11 cellular contexts compared by ENCODE assay signal in genomic region chr19:46841458-46842083, GRCh38. TPM values are rescaled to one million over a fixed set of nuclear protein-coding genes. Genes with fewer than 3 reads are reported as not detected.
A peak's percentile ranks its signal among the peaks of the same experiment; 100 is the strongest.
DNase-seq lines count a peak whose midpoint lies in the region; ATAC-seq and TF ChIP-seq lines count a peak whose summit lies in the region.
"Had no signal": no experiment of that assay in that cellular context is flagged by ENCODE, and none has a peak within 500 bp of the region (broad histone marks: within the 10 kb centered on the region; RNA-seq: fewer than 3 reads in every experiment).

No MANE protein-coding gene starts in this region.

- no peak overlapping the region for H3K9ac ChIP-seq in mammary epithelial cell (ENCODE audit: insufficient read depth, low read length)

- H3K4me2 ChIP-seq in mammary epithelial cell (ENCODE audit: insufficient read depth, low read depth, low read length) (no peak overlapping the region), hepatocyte (no peak overlapping the region)

- dilution Hi-C loops in mammary epithelial cell (cut with HindIII; ENCODE audit: low sequenced_read_pairs): no loop called here

- H3K27me3 ChIP-seq in mammary epithelial cell (ENCODE audit: insufficient read depth, low read length) (no peaks in the 10 kb centered on the region), hepatocyte (no peaks in the 10 kb centered on the region), upper lobe of right lung (no peaks in the 10 kb centered on the region)
- H3K27me3 ChIP-seq: foreskin keratinocyte had no signal

- H3K4me1 ChIP-seq in mammary epithelial cell (ENCODE audit: insufficient read depth, low read length): peaks cover 10% of the 10 kb centered on the region
- peaks cover 3% of the 10 kb centered on the region for H3K4me1 ChIP-seq in hepatocyte (ENCODE audit: insufficient read depth)
- H3K4me1 ChIP-seq in upper lobe of right lung: peaks cover 13% of the 10 kb centered on the region

- H2AFZ ChIP-seq in mammary epithelial cell (ENCODE audit: low read depth, low read length): no peak overlapping the region
- no peak overlapping the region for H2AFZ ChIP-seq in hepatocyte

- DNase-seq in DMS 273 (lab: John Stamatoyannopoulos, UW; ENCODE audit: unreplicated experiment) (peak; percentile 40), DMS 273 treated with DMSO at 0.1 percent for 48 hours (lab: John Stamatoyannopoulos, UW) (no peak), mammary epithelial cell (peak; percentile 62), hepatocyte (ENCODE audit: low spot score) (no peak), upper lobe of right lung (no peak), G401 (ENCODE audit: low spot score) (no peak)
- DNase-seq in stimulated activated naive B cell treated with anti-CD40 and anti-IgM and Interleukin-4, amounts not matched to agents 10 μg/mL and 1 μg/mL and 100 μg/mL, for 72 hours: no peak
- DNase-seq: foreskin keratinocyte, NCI-H446 had no signal

- H3K4me1 Mint-ChIP-seq in stimulated activated naive B cell treated with anti-CD40 and anti-IgM and Interleukin-4, amounts not matched to agents 10 μg/mL and 1 μg/mL and 100 μg/mL, for 72 hours: peaks cover 9 to 12% of the 10 kb centered on the region in 2 donors

- H3K36me3 Mint-ChIP-seq in stimulated activated naive B cell treated with anti-CD40 and anti-IgM and Interleukin-4, amounts not matched to agents 10 μg/mL and 1 μg/mL and 100 μg/mL, for 72 hours: peaks cover 32 to 51% of the 10 kb centered on the region in 2 donors

- H3K27me3 Mint-ChIP-seq in stimulated activated naive B cell treated with anti-CD40 and anti-IgM and Interleukin-4, amounts not matched to agents 10 μg/mL and 1 μg/mL and 100 μg/mL, for 72 hours: no peaks in the 10 kb centered on the region

- WGBS in mammary epithelial cell (ENCODE audit: low coverage, missing lambda C conversion rate): 60% methylated on average over 10 of the region's 12 CpGs
- 87% methylated on average over 12 of the region's 12 CpGs for WGBS in hepatocyte (ENCODE audit: low lambda C conversion rate, missing lambda C conversion rate)

- H3K27ac ChIP-seq in mammary epithelial cell (ENCODE audit: insufficient read depth, low read depth, low read length) (no peak overlapping the region), hepatocyte (peak overlapping the region; percentile 35), upper lobe of right lung (peak overlapping the region; percentile 8)
- H3K27ac ChIP-seq: HL-60 had no signal

- H3K36me3 ChIP-seq in mammary epithelial cell (ENCODE audit: insufficient read depth, low read length) (peaks cover 21% of the 10 kb centered on the region), hepatocyte (replicated peaks; ENCODE audit: insufficient read depth, low read depth) (no peaks in the 10 kb centered on the region), upper lobe of right lung (peaks cover 66% of the 10 kb centered on the region)

- no TSS peak for BruUV-seq in mammary epithelial cell (replicated peaks; lab: Mats Ljungman, UMichigan)

- in situ Hi-C loops in mammary epithelial cell (cut with MboI; ENCODE audit: low sequenced_read_pairs in 2 of 2): loop anchor here in 1 of 2 donors (5.0 kb wide), 2 partner anchors 54 to 89 kb away; partner anchors contain the start of gene SLC1A5
- in situ Hi-C loops in G401 (cut with HindIII; ENCODE audit: low sequenced_read_pairs): no loop called here

- TF ChIP-seq CTCF in mammary epithelial cell (conservative IDR thresholded peaks at IDR 0.05 in 1 of 2, IDR thresholded peaks at IDR 0.05 in 1 of 2; ENCODE audit: extremely low read depth in 1 of 2, insufficient read depth in 1 of 2, low read depth in 1 of 2, low read length in 2 of 2) (no peak), hepatocyte (IDR thresholded peaks at IDR 0.05; ENCODE audit: poor library complexity) (no peak), upper lobe of right lung (IDR thresholded peaks at IDR 0.05) (no peak)

- H3K79me2 ChIP-seq in mammary epithelial cell (ENCODE audit: insufficient read depth, low read length) (peaks cover 35% of the 10 kb centered on the region), hepatocyte (peaks cover 19% of the 10 kb centered on the region)

- CTCF ChIA-PET in mammary epithelial cell (lab: Charles Lee; ENCODE audit: low non-redundant PET): interaction anchor here (0.7 kb wide), 1 partner anchor 90 kb away, joined by 3 read pairs; no protein-coding TSS in a partner anchor

- intact Hi-C loops in mammary epithelial cell (cut with micrococcal nuclease) (no loop called here), upper lobe of right lung (cut with DNase I) (loop anchor here (5.0 kb wide), 1 partner anchor 84 kb away; no protein-coding TSS in a partner anchor)

- no peaks in the 10 kb centered on the region for H4K20me1 ChIP-seq in mammary epithelial cell (ENCODE audit: insufficient read depth, low read length)
- H4K20me1 ChIP-seq in hepatocyte (ENCODE audit: insufficient read depth, poor library complexity, severe bottlenecking): no peaks in the 10 kb centered on the region

- no peaks in the 10 kb centered on the region for H3K9me3 ChIP-seq in mammary epithelial cell (replicated peaks; ENCODE audit: insufficient read depth, low read length)
- no peaks in the 10 kb centered on the region for H3K9me3 ChIP-seq in hepatocyte (ENCODE audit: low read depth)
- H3K9me3 ChIP-seq in upper lobe of right lung: no peaks in the 10 kb centered on the region

- H3K4me3 Mint-ChIP-seq in stimulated activated naive B cell treated with anti-CD40 and anti-IgM and Interleukin-4, amounts not matched to agents 10 μg/mL and 1 μg/mL and 100 μg/mL, for 72 hours: no peak overlapping the region

- H3K27ac Mint-ChIP-seq in stimulated activated naive B cell treated with anti-CD40 and anti-IgM and Interleukin-4, amounts not matched to agents 10 μg/mL and 1 μg/mL and 100 μg/mL, for 72 hours: no peak overlapping the region

- no peaks in the 10 kb centered on the region for H3K9me3 Mint-ChIP-seq in stimulated activated naive B cell treated with anti-CD40 and anti-IgM and Interleukin-4, amounts not matched to agents 10 μg/mL and 1 μg/mL and 100 μg/mL, for 72 hours

- H3K4me3 ChIP-seq in mammary epithelial cell (replicated peaks in 1 of 3; ENCODE audit: insufficient read depth in 1 of 3, low read depth in 2 of 3, low read length in 3 of 3) (no peak overlapping the region), hepatocyte (no peak overlapping the region), upper lobe of right lung (no peak overlapping the region)

- no peaks in the 10 kb centered on the region for H3K9me2 ChIP-seq in hepatocyte (replicated peaks; ENCODE audit: insufficient read depth)

- no peak for ATAC-seq in upper lobe of right lung
- no peak for ATAC-seq in stimulated activated naive B cell treated with anti-CD40 and anti-IgM and Interleukin-4, amounts not matched to agents 10 μg/mL and 1 μg/mL and 100 μg/mL, for 72 hours (replicated peaks)
- ATAC-seq in GM18517 (IDR thresholded peaks at IDR 0.05; ENCODE audit: unreplicated experiment): no peak
- ATAC-seq: foreskin keratinocyte had no signal

RNA-seq across cellular contexts. Expression of gene AP2S1, which starts 9.1 kb away (rescaled TPM):
- total RNA-seq in mammary epithelial cell (100 to 1,000 TPM in 1 of 2 donors, 10 to 100 TPM in 1; 67.5 to 257 TPM), hepatocyte (109 and 129 TPM in 2 replicates), upper lobe of right lung (101 TPM)
- polyA plus RNA-seq in mammary epithelial cell (295 TPM), hepatocyte (349 and 392 TPM in 2 replicates)
- 220 TPM for polyA minus RNA-seq in mammary epithelial cell
- 227 and 256 TPM in 2 replicates for total RNA-seq in G401 (2014; rRNA removed; shearing (Covaris generic))

RNA-seq across cellular contexts. Expression of gene ARHGAP35, which starts 19.2 kb away (rescaled TPM):
- total RNA-seq in mammary epithelial cell (10 to 100 TPM; 45.7 to 45.8 TPM), hepatocyte (44.3 and 48.1 TPM in 2 replicates), upper lobe of right lung (63.8 TPM)
- polyA plus RNA-seq in mammary epithelial cell (18.1 TPM), hepatocyte (11.5 and 18.6 TPM in 2 replicates)
- 75.1 TPM for polyA minus RNA-seq in mammary epithelial cell
- 11.6 and 14.2 TPM in 2 replicates for total RNA-seq in G401 (2014; rRNA removed; shearing (Covaris generic))

RNA-seq across cellular contexts. Expression of gene SLC1A5, which starts 53.2 kb away (rescaled TPM):
- total RNA-seq in mammary epithelial cell: 100 to 1,000 TPM; 328 to 370 TPM
- 274 TPM for polyA plus RNA-seq in mammary epithelial cell
- 353 TPM for polyA minus RNA-seq in mammary epithelial cell
- 84.6 and 87.9 TPM in 2 replicates for total RNA-seq in hepatocyte
- polyA plus RNA-seq in hepatocyte: 171 and 176 TPM in 2 replicates
- 133 TPM for total RNA-seq in upper lobe of right lung
- 153 and 159 TPM in 2 replicates for total RNA-seq in G401 (2014; rRNA removed; shearing (Covaris generic))

Comparison
In these comparisons a context has a peak if more than half of its experiments do, and no peak if none do; other contexts are left out.
1. DNase-seq: peak in DMS 273 (single experiment) and mammary epithelial cell (single experiment); none in DMS 273 treated with DMSO at 0.1 percent for 48 hours (single experiment), hepatocyte (single experiment), upper lobe of right lung (single experiment), stimulated activated naive B cell treated with anti-CD40 and anti-IgM and Interleukin-4, amounts not matched to agents 10 μg/mL and 1 μg/mL and 100 μg/mL, for 72 hours (single experiment) and G401 (single experiment).